In genomic region chr4:142954415-142954814, GRCh38 we compare ENCODE assay signal across 19 cellular contexts.
"Had no signal": no experiment of that assay in that cellular context is flagged by ENCODE, and none has a peak within 500 bp of the region (broad histone marks: within the 10 kb centered on the region; RNA-seq: fewer than 3 reads in every experiment).

No MANE protein-coding gene starts in this region.

- H3K4me1 Mint-ChIP-seq: immature natural killer cell; memory B cell; naive B cell; naive thymus-derived CD4-positive, alpha-beta T cell had no signal

- DNase-seq: hippocampal formation; hypothalamus; immature natural killer cell; islet precursor cell; kidney; kidney glomerular epithelial cell; left cardiac atrium; left colon; left ventricle myocardium inferior; left ventricle myocardium superior; lower lobe of right lung; mammary epithelial cell; mesenchymal stem cell; mesendoderm; midbrain; naive B cell; naive thymus-derived CD4-positive, alpha-beta T cell had no signal

- H3K27ac Mint-ChIP-seq: immature natural killer cell; memory B cell; mesothelial cell of epicardium; naive B cell; naive thymus-derived CD4-positive, alpha-beta T cell had no signal

- H3K36me3 Mint-ChIP-seq: immature natural killer cell, memory B cell, naive B cell had no signal

- H3K4me3 Mint-ChIP-seq: immature natural killer cell; memory B cell; mesothelial cell of epicardium; naive B cell; naive thymus-derived CD4-positive, alpha-beta T cell had no signal

- H3K27me3 Mint-ChIP-seq: memory B cell, naive B cell had no signal
